30 cellular contexts compared by ENCODE assay signal in the genomic region with DNA sequence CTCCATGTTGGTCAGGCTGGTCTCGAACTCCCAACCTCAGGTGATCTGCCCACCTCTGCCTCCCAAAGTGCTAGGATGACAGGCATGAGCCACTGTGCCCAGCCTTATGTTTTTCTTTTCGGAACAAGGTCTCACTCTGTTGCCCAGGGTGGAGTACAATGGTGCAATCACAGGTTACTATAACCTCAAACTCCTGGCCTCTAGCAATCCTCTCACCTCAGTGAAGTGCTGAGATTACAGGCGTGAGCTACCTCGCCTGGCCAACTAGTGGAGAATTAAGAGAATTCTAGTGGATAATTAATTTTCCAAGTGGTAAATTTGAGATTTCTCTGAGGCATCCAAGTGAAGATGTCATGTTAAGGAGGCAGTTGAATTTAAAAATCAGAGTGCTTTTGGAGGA. TPM values are rescaled to one million over a fixed set of nuclear protein-coding genes. Genes with fewer than 3 reads are reported as not detected.
DNase-seq lines count a peak whose midpoint lies in the region; ATAC-seq and TF ChIP-seq lines count a peak whose summit lies in the region.
"Had no signal": no experiment of that assay in that cellular context is flagged by ENCODE, and none has a peak within 500 bp of the region (broad histone marks: within the 10 kb centered on the region; RNA-seq: fewer than 3 reads in every experiment).

No MANE protein-coding gene starts in this region.

- H3K36me3 ChIP-seq in left lung (no peaks in the 10 kb centered on the region), trophoblast cell (ENCODE audit: control insufficient read depth in 1 of 2, insufficient read depth in 2 of 2, low read length in 2 of 2) (peaks cover 0 to 2% of the 10 kb centered on the region in 2 experiments)
- H3K36me3 ChIP-seq in CD4-positive, alpha-beta memory T cell (ENCODE audit: insufficient read depth, low read length): no peaks in the 10 kb centered on the region
- H3K36me3 ChIP-seq: BE2C, heart left ventricle, thoracic aorta had no signal

- H2BK5ac ChIP-seq in trophoblast cell (ENCODE audit: low read depth, low read length, poor library complexity): no peak overlapping the region

- no peak overlapping the region for H2AK5ac ChIP-seq in trophoblast cell (ENCODE audit: low read length)

- H3K4me1 ChIP-seq in left lung: peaks cover 0 to 3% of the 10 kb centered on the region in 2 donors
- peaks cover 0 to 3% of the 10 kb centered on the region in 2 experiments for H3K4me1 ChIP-seq in trophoblast cell (ENCODE audit: control insufficient read depth in 1 of 2, insufficient read depth in 2 of 2, low read length in 2 of 2)
- peaks cover 7% of the 10 kb centered on the region for H3K4me1 ChIP-seq in CD4-positive, alpha-beta memory T cell (ENCODE audit: insufficient read depth, low read length)
- H3K4me1 ChIP-seq: BE2C had no signal

- no CpG with 5 or more reads among the region's 4 CpGs for WGBS in trophoblast cell (ENCODE audit: extremely low coverage, insufficient coverage, insufficient read length)

- H3K23ac ChIP-seq in trophoblast cell (ENCODE audit: low read length): no peak overlapping the region

- TF ChIP-seq CTCF in 22Rv1 (IDR thresholded peaks at IDR 0.05) (0 out of 2 replicates have a peak, but pooled peaks have one; percentile 7), left lung (IDR thresholded peaks at IDR 0.05) (no peak)

- peak; percentile 40 for ATAC-seq in left lung
- ATAC-seq in HG03520 (IDR thresholded peaks at IDR 0.05; ENCODE audit: unreplicated experiment): no peak
- ATAC-seq: activated T-cell treated with anti-CD3 and anti-CD28 coated beads, Interleukin-2, amount 50 U/mL, for 72 hours; body of pancreas; heart left ventricle; left colon; Panc1 had no signal

- H3K27ac ChIP-seq in 22Rv1: no peak overlapping the region
- H3K27ac ChIP-seq in epithelial cell of prostate: peak overlapping the region; percentile 19
- H3K27ac ChIP-seq in left lung: no peak overlapping the region
- no peak overlapping the region for H3K27ac ChIP-seq in trophoblast cell (ENCODE audit: low read depth, low read length)
- no peak overlapping the region for H3K27ac ChIP-seq in CD4-positive, alpha-beta memory T cell (ENCODE audit: low read depth, low read length)
- H3K27ac ChIP-seq: body of pancreas, dorsolateral prefrontal cortex, heart left ventricle, thoracic aorta had no signal

- no peaks in the 10 kb centered on the region for H3K27me3 ChIP-seq in left lung
- no peaks in the 10 kb centered on the region for H3K27me3 ChIP-seq in trophoblast cell (ENCODE audit: insufficient read depth, low read length)
- no peaks in the 10 kb centered on the region for H3K27me3 ChIP-seq in CD4-positive, alpha-beta memory T cell (ENCODE audit: insufficient read depth, low read length)
- H3K27me3 ChIP-seq: BE2C, body of pancreas, dorsolateral prefrontal cortex, heart left ventricle had no signal

- H2BK12ac ChIP-seq in trophoblast cell (ENCODE audit: low read length): no peak overlapping the region

- peak overlapping the region in 3 of 7 donors; percentile 47 to 74 (median 48) for H3K27ac Mint-ChIP-seq in CD4-positive, alpha-beta memory T cell
- H3K27ac Mint-ChIP-seq: activated T-cell treated with anti-CD3 and anti-CD28 coated beads, Interleukin-2, amount 50 U/mL, for 72 hours; stimulated activated naive CD8-positive, alpha-beta T cell treated with anti-CD3 and anti-CD28 coated beads, Interleukin-15, Interleukin-2, amounts not matched to agents 100 ng/mL and 50 ng/mL, for 24 hours had no signal

- intact Hi-C loops in left lung (cut with DNase I): no loop called here
- intact Hi-C loops in head of caudate nucleus (cut with DNase I): no loop called here
- intact Hi-C loops in CD4-positive, alpha-beta memory T cell (cut with micrococcal nuclease): no loop called here

- H4K91ac ChIP-seq in trophoblast cell (ENCODE audit: low read depth, low read length): no peak overlapping the region

- H3K4ac ChIP-seq in trophoblast cell (ENCODE audit: low read depth, low read length): no peak overlapping the region

- no peak overlapping the region for H3K9ac ChIP-seq in trophoblast cell (ENCODE audit: low read length)

- H2AFZ ChIP-seq in trophoblast cell (ENCODE audit: insufficient read depth, low read length, poor library complexity): no peak overlapping the region

- H3K9me3 Mint-ChIP-seq in CD4-positive, alpha-beta memory T cell: no peaks in the 10 kb centered on the region
- H3K9me3 Mint-ChIP-seq: activated T-cell treated with anti-CD3 and anti-CD28 coated beads, Interleukin-2, amount 50 U/mL, for 72 hours; stimulated activated naive CD8-positive, alpha-beta T cell treated with anti-CD3 and anti-CD28 coated beads, Interleukin-15, Interleukin-2, amounts not matched to agents 100 ng/mL and 50 ng/mL, for 24 hours had no signal

- H3K4me3 Mint-ChIP-seq in CD4-positive, alpha-beta memory T cell: no peak overlapping the region
- H3K4me3 Mint-ChIP-seq: activated T-cell treated with anti-CD3 and anti-CD28 coated beads, Interleukin-2, amount 50 U/mL, for 72 hours; stimulated activated naive CD8-positive, alpha-beta T cell treated with anti-CD3 and anti-CD28 coated beads, Interleukin-15, Interleukin-2, amounts not matched to agents 100 ng/mL and 50 ng/mL, for 24 hours had no signal

- no peaks in the 10 kb centered on the region for H3K36me3 Mint-ChIP-seq in CD4-positive, alpha-beta memory T cell

- H3K9me3 ChIP-seq in left lung (no peaks in the 10 kb centered on the region), trophoblast cell (ENCODE audit: insufficient read depth, low read depth, low read length) (no peaks in the 10 kb centered on the region)
- H3K9me3 ChIP-seq in CD4-positive, alpha-beta memory T cell (ENCODE audit: control insufficient read depth in 1 of 2, low read length in 2 of 2): no peaks in the 10 kb centered on the region
- H3K9me3 ChIP-seq: BE2C, body of pancreas, heart left ventricle, thoracic aorta had no signal

- H4K12ac ChIP-seq in trophoblast cell (ENCODE audit: low read depth, low read length): no peak overlapping the region

- H3K4me2 ChIP-seq in trophoblast cell (ENCODE audit: low read length): no peak overlapping the region

- H3K79me1 ChIP-seq in trophoblast cell (ENCODE audit: low read length): peaks cover 2% of the 10 kb centered on the region

- H3K27me3 Mint-ChIP-seq in CD4-positive, alpha-beta memory T cell: no peaks in the 10 kb centered on the region
- H3K27me3 Mint-ChIP-seq: stimulated activated naive CD8-positive, alpha-beta T cell treated with anti-CD3 and anti-CD28 coated beads, Interleukin-15, Interleukin-2, amounts not matched to agents 100 ng/mL and 50 ng/mL, for 24 hours had no signal

- peaks cover 7 to 16% (median 12%) of the 10 kb centered on the region in 4 donors for H3K4me1 Mint-ChIP-seq in CD4-positive, alpha-beta memory T cell

- H3K79me2 ChIP-seq in trophoblast cell (ENCODE audit: control insufficient read depth, insufficient read depth, low read length, poor library complexity): no peaks in the 10 kb centered on the region

- DNase-seq in HT-29 (ENCODE audit: low spot score) (peak; percentile 39), epithelial cell of prostate (ENCODE audit: low read depth, low spot score) (no peak), left lung (no peak), trophoblast cell (no peak), head of caudate nucleus (no peak)
- DNase-seq in CD4-positive, alpha-beta memory T cell: no peak
- DNase-seq: activated CD4-positive, alpha-beta T cell treated with anti-CD3 and anti-CD28 coated beads, Interleukin-2, amount 50 U/mL, for 1 hour; activated naive CD4-positive, alpha-beta T cell treated with Interleukin-2 at 50 U/mL for 16 hours; activated T-cell treated with anti-CD3 and anti-CD28 coated beads, Interleukin-2, amount 50 U/mL, for 72 hours; BE2C; body of pancreas; cerebellar nuclear complex; DMS79; dorsolateral prefrontal cortex; GF-D8; heart left ventricle; left colon; NCI-H1092 treated with DMSO at 0.1 percent for 48 hours; NCI-H187; SHP77 treated with DMSO at 0.1 percent for 48 hours; SW 1271 had no signal

- CTCF ChIA-PET in CD4-positive, alpha-beta memory T cell (lab: Charles Lee; ENCODE audit: partially characterized antibody): interaction anchor here (1.2 kb wide), 1 partner anchor 13 kb away, joined by 5 read pairs; no protein-coding TSS in a partner anchor

- no peak overlapping the region for H2BK120ac ChIP-seq in trophoblast cell (ENCODE audit: insufficient read depth, low read length, poor library complexity)

- no peak overlapping the region for H4K8ac ChIP-seq in trophoblast cell (ENCODE audit: low read depth, low read length)

- POLR2A ChIA-PET in CD4-positive, alpha-beta memory T cell (lab: Charles Lee; ENCODE audit: partially characterized antibody): no interaction called here

- H3K14ac ChIP-seq in trophoblast cell (ENCODE audit: low read length): no peak overlapping the region

- H3K4me3 ChIP-seq in left lung: no peak overlapping the region
- no peak overlapping the region for H3K4me3 ChIP-seq in trophoblast cell (ENCODE audit: low read depth, low read length)
- no peak overlapping the region for H3K4me3 ChIP-seq in CD4-positive, alpha-beta memory T cell (ENCODE audit: low read length in 2 of 2)
- H3K4me3 ChIP-seq: body of pancreas, dorsolateral prefrontal cortex, heart left ventricle, thoracic aorta had no signal

- no peak overlapping the region for H3K18ac ChIP-seq in trophoblast cell (ENCODE audit: low read length)

RNA-seq across cellular contexts. Expression of a gene that starts 2.9 kb away (rescaled TPM):
- not detected in 2 replicates for total RNA-seq in HT-29 (2014; rRNA removed; shearing (Covaris generic))
- not detected for total RNA-seq in left lung
- not detected in 2 replicates for polyA plus RNA-seq in trophoblast cell (2013)
- total RNA-seq in CD4-positive, alpha-beta memory T cell: not detected
- not detected for polyA plus RNA-seq in CD4-positive, alpha-beta memory T cell
- total RNA-seq: A673, body of pancreas, endothelial cell of umbilical vein, left colon, mesenteric fat pad, pulmonary artery endothelial cell, thoracic aorta had no signal
- polyA plus RNA-seq: endothelial cell of umbilical vein, heart left ventricle had no signal
